Comparison of ENCODE assay signal across 25 cellular contexts in genomic region chr6:29547573-29547972, GRCh38. TPM values are rescaled to one million over a fixed set of nuclear protein-coding genes. Genes with fewer than 3 reads are reported as not detected.
DNase-seq lines count a peak whose midpoint lies in the region; ATAC-seq lines count a peak whose summit lies in the region.
"Had no signal": no experiment of that assay in that cellular context is flagged by ENCODE, and none has a peak within 500 bp of the region (broad histone marks: within the 10 kb centered on the region; RNA-seq: fewer than 3 reads in every experiment).

No MANE protein-coding gene starts in this region.

- no peak for DNase-seq in activated CD4-positive, CD25-positive, alpha-beta regulatory T cell (lab: John Stamatoyannopoulos, UW)
- DNase-seq in activated T-cell treated with anti-CD3 and anti-CD28 coated beads, Interleukin-2, amount 50 U/mL, for 4 hours: no peak
- DNase-seq in activated T-cell treated with anti-CD3 and anti-CD28 coated beads, Interleukin-2, amount 50 U/mL, for 1 hour: no peak
- DNase-seq in stimulated activated CD4-positive, alpha-beta T cell treated with anti-CD3 and anti-CD28 coated beads, Interleukin-1b, Interleukin-23, amount 100 ng/mL, for 48 hours: peak; percentile 11
- DNase-seq in stimulated activated CD4-positive, alpha-beta T cell treated with anti-CD3 and anti-CD28 coated beads, Interleukin-2, amount 100 ng/mL, for 24 hours: no peak
- no peak for DNase-seq in stimulated activated naive CD8-positive, alpha-beta T cell treated with anti-CD3 and anti-CD28 coated beads, Interleukin-15, amount 100 ng/mL, for 72 hours
- no peak for DNase-seq in GDM1 (lab: John Stamatoyannopoulos, UW)
- DNase-seq: H9, HFFc6, Kasumi-1, NCI-H1092 treated with DMSO at 0.1 percent for 48 hours, NCI-H1436, NCI-H1930, NCI-H2107, NCI-H524, PC-9 had no signal

- H3K9me3 Mint-ChIP-seq in activated T-cell treated with anti-CD3 and anti-CD28 coated beads, Interleukin-2, amount 50 U/mL, for 4 hours: peaks cover 3% of the 10 kb centered on the region
- H3K9me3 Mint-ChIP-seq in stimulated activated naive CD8-positive, alpha-beta T cell treated with anti-CD3 and anti-CD28 coated beads, Interleukin-15, amount 100 ng/mL, for 72 hours: peaks cover 0 to 6% of the 10 kb centered on the region in 2 donors
- H3K9me3 Mint-ChIP-seq: GM23338, H9 had no signal

- no peaks in the 10 kb centered on the region for H3K36me3 Mint-ChIP-seq in activated T-cell treated with anti-CD3 and anti-CD28 coated beads, Interleukin-2, amount 50 U/mL, for 4 hours (ENCODE audit: insufficient read depth)
- H3K36me3 Mint-ChIP-seq: CD4-positive, CD25-positive, alpha-beta regulatory T cell had no signal

- peaks cover 2% of the 10 kb centered on the region for H3K4me1 Mint-ChIP-seq in activated T-cell treated with anti-CD3 and anti-CD28 coated beads, Interleukin-2, amount 50 U/mL, for 4 hours (ENCODE audit: low read depth)
- H3K4me1 Mint-ChIP-seq in stimulated activated naive CD8-positive, alpha-beta T cell treated with anti-CD3 and anti-CD28 coated beads, Interleukin-15, amount 100 ng/mL, for 72 hours: peaks cover 10% of the 10 kb centered on the region
- H3K4me1 Mint-ChIP-seq: GM23338 had no signal

- peaks cover 24% of the 10 kb centered on the region for H3K27me3 Mint-ChIP-seq in activated T-cell treated with anti-CD3 and anti-CD28 coated beads, Interleukin-2, amount 50 U/mL, for 4 hours (ENCODE audit: low read depth)
- H3K27me3 Mint-ChIP-seq in stimulated activated naive CD8-positive, alpha-beta T cell treated with anti-CD3 and anti-CD28 coated beads, Interleukin-15, amount 100 ng/mL, for 72 hours: peaks cover 45% of the 10 kb centered on the region

- H3K27ac Mint-ChIP-seq in stimulated activated naive CD8-positive, alpha-beta T cell treated with anti-CD3 and anti-CD28 coated beads, Interleukin-15, amount 100 ng/mL, for 72 hours: no peak overlapping the region
- H3K27ac Mint-ChIP-seq: CD4-positive, CD25-positive, alpha-beta regulatory T cell; GM23338; H9; HFFc6 had no signal

- peak; percentile 89 to 92 for ATAC-seq in activated CD4-positive, CD25-positive, alpha-beta regulatory T cell treated with anti-CD3 and anti-CD28 coated beads, Interleukin-2, amount 50 U/mL, for 24 hours
- ATAC-seq in activated T-cell treated with anti-CD3 and anti-CD28 coated beads, Interleukin-2, amount 50 U/mL, for 4 hours: peak; percentile 73 to 84
- ATAC-seq in stimulated activated naive CD8-positive, alpha-beta T cell treated with anti-CD3 and anti-CD28 coated beads, Interleukin-15, amount 100 ng/mL, for 72 hours: peak; percentile 53
- ATAC-seq: GM23338, K562, Right ventricle myocardium inferior had no signal

- H3K4me3 Mint-ChIP-seq in activated T-cell treated with anti-CD3 and anti-CD28 coated beads, Interleukin-2, amount 50 U/mL, for 4 hours: no peak overlapping the region
- no peak overlapping the region for H3K4me3 Mint-ChIP-seq in stimulated activated naive CD8-positive, alpha-beta T cell treated with anti-CD3 and anti-CD28 coated beads, Interleukin-15, amount 100 ng/mL, for 72 hours
- H3K4me3 Mint-ChIP-seq: CD4-positive, CD25-positive, alpha-beta regulatory T cell; GM23338; H9; HFFc6 had no signal

RNA-seq across cellular contexts. Expression of gene UBD, which starts 12.0 kb away (rescaled TPM):
- 1 to 10 TPM; 1.6 to 3.5 (median 3.3) TPM for total RNA-seq in activated T-cell treated with anti-CD3 and anti-CD28 coated beads, Interleukin-2, amount 50 U/mL, for 4 hours
- total RNA-seq: A172; CD4-positive, CD25-positive, alpha-beta regulatory T cell; GM23338; H9; HFFc6; K562; PC-9; Right ventricle myocardium inferior; RPMI7951; SJCRH30 had no signal

RNA-seq across cellular contexts. Expression of gene OR2H2, which starts 37.3 kb away (rescaled TPM):
- not detected for total RNA-seq in activated T-cell treated with anti-CD3 and anti-CD28 coated beads, Interleukin-2, amount 50 U/mL, for 4 hours
- total RNA-seq: A172; CD4-positive, CD25-positive, alpha-beta regulatory T cell; GM23338; H9; HFFc6; K562; M059J; PC-9; Right ventricle myocardium inferior; RPMI7951; SJCRH30 had no signal

RNA-seq across cellular contexts. Expression of gene MAS1L, which starts 59.8 kb away (rescaled TPM):
- total RNA-seq in activated T-cell treated with anti-CD3 and anti-CD28 coated beads, Interleukin-2, amount 50 U/mL, for 4 hours: not detected
- total RNA-seq: A172; CD4-positive, CD25-positive, alpha-beta regulatory T cell; GM23338; H9; HFFc6; K562; M059J; PC-9; Right ventricle myocardium inferior; RPMI7951; SJCRH30 had no signal
